8 cellular contexts compared by ENCODE assay signal in genomic region chr5:157271740-157272271, GRCh38. TPM values are rescaled to one million over a fixed set of nuclear protein-coding genes. Genes with fewer than 3 reads are reported as not detected.
DNase-seq lines count a peak whose midpoint lies in the region; ATAC-seq lines count a peak whose summit lies in the region.

No MANE protein-coding gene starts in this region.

- POLR2A ChIA-PET in activated CD4-positive, alpha-beta T cell treated with anti-CD3 and anti-CD28 coated beads for 36 hours (lab: Charles Lee), result interaction anchor here (0.6 to 3.1 kb wide), 15 partner anchors 15 to 129 kb away, joined by 3 to 27 read pairs (median 4); partner anchors contain the start of gene MED7

- peaks cover 84% of the 10 kb centered on the region for H3K4me1 Mint-ChIP-seq in activated CD4-positive, alpha-beta T cell treated with anti-CD3 and anti-CD28 coated beads for 36 hours
- H3K4me1 Mint-ChIP-seq in stimulated activated memory B cell treated with anti-CD40 and anti-IgM and Interleukin-4, amounts not matched to agents 10 μg/mL and 1 μg/mL and 100 μg/mL, for 72 hours, result peaks cover 85% of the 10 kb centered on the region

- H3K27me3 Mint-ChIP-seq in activated CD4-positive, alpha-beta T cell treated with anti-CD3 and anti-CD28 coated beads for 36 hours, result no peaks in the 10 kb centered on the region
- H3K27me3 Mint-ChIP-seq in stimulated activated memory B cell treated with anti-CD40 and anti-IgM and Interleukin-4, amounts not matched to agents 10 μg/mL and 1 μg/mL and 100 μg/mL, for 72 hours, result no peaks in the 10 kb centered on the region

- peak overlapping the region; percentile 97 for H3K27ac Mint-ChIP-seq in activated CD4-positive, alpha-beta T cell treated with anti-CD3 and anti-CD28 coated beads for 36 hours
- peak overlapping the region; percentile 96 for H3K27ac Mint-ChIP-seq in stimulated activated memory B cell treated with anti-CD40 and anti-IgM and Interleukin-4, amounts not matched to agents 10 μg/mL and 1 μg/mL and 100 μg/mL, for 72 hours

- peak overlapping the region; percentile 96 for H3K4me3 Mint-ChIP-seq in activated CD4-positive, alpha-beta T cell treated with anti-CD3 and anti-CD28 coated beads for 36 hours
- peak overlapping the region; percentile 69 for H3K4me3 Mint-ChIP-seq in stimulated activated memory B cell treated with anti-CD40 and anti-IgM and Interleukin-4, amounts not matched to agents 10 μg/mL and 1 μg/mL and 100 μg/mL, for 72 hours

- H3K9me3 Mint-ChIP-seq in activated CD4-positive, alpha-beta T cell treated with anti-CD3 and anti-CD28 coated beads for 36 hours (ENCODE audit: low read depth), result no peaks in the 10 kb centered on the region
- no peaks in the 10 kb centered on the region for H3K9me3 Mint-ChIP-seq in stimulated activated memory B cell treated with anti-CD40 and anti-IgM and Interleukin-4, amounts not matched to agents 10 μg/mL and 1 μg/mL and 100 μg/mL, for 72 hours

- ATAC-seq in HG03378 (IDR thresholded peaks at IDR 0.05; ENCODE audit: unreplicated experiment), result peak; percentile 83
- peak; percentile 82 for ATAC-seq in activated CD4-positive, alpha-beta T cell treated with anti-CD3 and anti-CD28 coated beads for 36 hours
- ATAC-seq in esophagus mucosa, result peak; percentile 85
- ATAC-seq in stimulated activated memory B cell treated with anti-CD40 and anti-IgM and Interleukin-4, amounts not matched to agents 10 μg/mL and 1 μg/mL and 100 μg/mL, for 72 hours, result peak; percentile 98

- CTCF ChIA-PET in activated CD4-positive, alpha-beta T cell treated with anti-CD3 and anti-CD28 coated beads for 36 hours (lab: Charles Lee), result interaction anchor here (0.5 to 4.2 kb wide), 17 partner anchors 9 to 126 kb away, joined by 3 to 25 read pairs (median 5); no protein-coding TSS in a partner anchor

- H3K36me3 Mint-ChIP-seq in activated CD4-positive, alpha-beta T cell treated with anti-CD3 and anti-CD28 coated beads for 36 hours (ENCODE audit: low read depth), result peaks cover 53% of the 10 kb centered on the region
- H3K36me3 Mint-ChIP-seq in stimulated activated memory B cell treated with anti-CD40 and anti-IgM and Interleukin-4, amounts not matched to agents 10 μg/mL and 1 μg/mL and 100 μg/mL, for 72 hours, result peaks cover 54% of the 10 kb centered on the region

- intact Hi-C loops in activated CD4-positive, alpha-beta T cell treated with anti-CD3 and anti-CD28 coated beads for 36 hours (cut with DNase I, micrococcal nuclease), result loop anchor here (1.0 to 5.0 kb wide), 11 partner anchors 8 to 1935 kb away; partner anchors contain the start of genes ITK (in 1 of the 2), MED7 (in 1 of the 2) and RNF145 (in 1 of the 2)

- DNase-seq in SIG-M5 treated with dmso at 0.1 percent for 504 hours (lab: John Stamatoyannopoulos, UW; ENCODE audit: unreplicated experiment), result peak; percentile 65
- DNase-seq in SIG-M5 (lab: John Stamatoyannopoulos, UW), result no peak
- peak; percentile 95 for DNase-seq in activated CD4-positive, alpha-beta T cell treated with anti-CD3 and anti-CD28 coated beads for 36 hours
- DNase-seq in anterior cingulate cortex (lab: John Stamatoyannopoulos, UW), result no peak
- no peak for DNase-seq in NCI-H1092 treated with DMSO at 0.1 percent for 48 hours (lab: John Stamatoyannopoulos, UW)

RNA-seq across cellular contexts. Expression of gene CYFIP2, which starts 5.9 kb away (rescaled TPM):
- total RNA-seq in activated CD4-positive, alpha-beta T cell treated with anti-CD3 and anti-CD28 coated beads for 36 hours, result 100 to 1,000 TPM; 277 to 526 TPM
- 2.1 TPM for total RNA-seq in esophagus mucosa

Comparison
In these comparisons a context has a peak if more than half of its experiments do, and no peak if none do; other contexts are left out.
1. DNase-seq: peak in SIG-M5 treated with dmso at 0.1 percent for 504 hours (single experiment) and activated CD4-positive, alpha-beta T cell treated with anti-CD3 and anti-CD28 coated beads for 36 hours (single experiment); none in SIG-M5 (single experiment), anterior cingulate cortex (0 of 58) and NCI-H1092 treated with DMSO at 0.1 percent for 48 hours (single experiment).
2. RNA of gene CYFIP2, which starts 5.9 kb away (total RNA-seq): 277 to 526 TPM in activated CD4-positive, alpha-beta T cell treated with anti-CD3 and anti-CD28 coated beads for 36 hours; 2.1 TPM in esophagus mucosa (single experiment); every median in the first group is over 10 times any median in the second.
3. Peak in every context shown above with its lines, with median percentiles within 50 percentile points of each other: ATAC-seq.